In genomic region chr15:25880877-25881276, GRCh38 we compare ENCODE assay signal across 1 cellular context. TPM values are rescaled to one million over a fixed set of nuclear protein-coding genes. Genes with fewer than 3 reads are reported as not detected.
"Had no signal": no experiment of that assay in that cellular context is flagged by ENCODE, and none has a peak within 500 bp of the region (broad histone marks: within the 10 kb centered on the region; RNA-seq: fewer than 3 reads in every experiment).

No MANE protein-coding gene starts in this region.

RNA-seq across cellular contexts. Expression of gene ATP10A, which starts 17.8 kb away (rescaled TPM):
- total RNA-seq: HT-29 had no signal
